23 cellular contexts compared by ENCODE assay signal in the genomic region with DNA sequence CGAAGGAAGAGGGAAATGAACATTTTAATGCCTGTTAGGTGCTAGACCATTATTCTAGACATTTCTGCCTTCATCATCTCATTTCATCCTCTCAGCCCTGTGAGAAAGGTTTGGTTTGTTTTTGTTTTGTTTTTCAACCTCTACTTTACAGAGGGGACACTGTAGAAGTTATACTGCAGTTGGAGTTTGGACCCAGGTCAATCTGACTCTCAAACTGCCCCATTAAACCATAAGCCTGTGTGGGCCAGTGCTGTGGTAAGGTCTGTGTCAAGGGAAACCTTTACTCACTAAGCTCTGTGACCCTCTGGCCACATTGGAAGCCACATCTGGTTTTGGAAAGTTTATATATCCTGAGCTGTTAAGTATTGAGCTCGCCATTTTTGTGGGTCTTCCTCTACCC. TPM values are rescaled to one million over a fixed set of nuclear protein-coding genes. Genes with fewer than 3 reads are reported as not detected.
"Had no signal": no experiment of that assay in that cellular context is flagged by ENCODE, and none has a peak within 500 bp of the region (broad histone marks: within the 10 kb centered on the region; RNA-seq: fewer than 3 reads in every experiment).

No MANE protein-coding gene starts in this region.

- H3K36me3 Mint-ChIP-seq: memory B cell; naive thymus-derived CD4-positive, alpha-beta T cell; stimulated activated naive B cell treated with anti-CD40 and anti-IgM and Interleukin-4, amounts not matched to agents 10 μg/mL and 1 μg/mL and 100 μg/mL, for 72 hours had no signal

- DNase-seq: cortex of kidney; effector memory CD4-positive, alpha-beta T cell; foreskin fibroblast; glutamatergic neuron; islet precursor cell; left ventricle myocardium inferior; lower lobe of right lung; midbrain; naive thymus-derived CD4-positive, alpha-beta T cell; nephron progenitor cell; psoas muscle; retina; stimulated activated CD4-positive, alpha-beta T cell treated with anti-CD3 and anti-CD28 coated beads, Interleukin-2, amount 100 ng/mL, for 24 hours; stimulated activated CD4-positive, alpha-beta T cell treated with anti-CD3 and anti-CD28 coated beads, Interleukin-4, amount 100 ng/mL, for 4 hours; stimulated activated naive B cell treated with anti-CD40 and anti-IgM and Interleukin-4, amounts not matched to agents 10 μg/mL and 1 μg/mL and 100 μg/mL, for 72 hours; upper lobe of left lung had no signal

- H3K9me3 Mint-ChIP-seq: memory B cell; stimulated activated naive B cell treated with anti-CD40 and anti-IgM and Interleukin-4, amounts not matched to agents 10 μg/mL and 1 μg/mL and 100 μg/mL, for 72 hours had no signal

- ATAC-seq: gastroesophageal sphincter; lower lobe of right lung; naive thymus-derived CD4-positive, alpha-beta T cell; psoas muscle; sciatic nerve; stimulated activated naive B cell treated with anti-CD40 and anti-IgM and Interleukin-4, amounts not matched to agents 10 μg/mL and 1 μg/mL and 100 μg/mL, for 72 hours had no signal

- H3K4me3 ChIP-seq: esophagus muscularis mucosa, gastroesophageal sphincter, left ventricle myocardium inferior, lower lobe of right lung, psoas muscle, upper lobe of left lung, vagina had no signal

- H3K4me1 Mint-ChIP-seq: memory B cell; stimulated activated naive B cell treated with anti-CD40 and anti-IgM and Interleukin-4, amounts not matched to agents 10 μg/mL and 1 μg/mL and 100 μg/mL, for 72 hours had no signal

- H3K27me3 ChIP-seq: upper lobe of left lung, vagina had no signal

- FAIRE-seq: endometrium had no signal

- H3K4me1 ChIP-seq: gastroesophageal sphincter, vagina had no signal

- H3K27ac ChIP-seq: epithelial cell of prostate, esophagus muscularis mucosa, gastroesophageal sphincter, left ventricle myocardium inferior, lower lobe of right lung, psoas muscle, upper lobe of left lung, vagina had no signal

- H3K27ac Mint-ChIP-seq: memory B cell; naive thymus-derived CD4-positive, alpha-beta T cell; nephron progenitor cell; stimulated activated naive B cell treated with anti-CD40 and anti-IgM and Interleukin-4, amounts not matched to agents 10 μg/mL and 1 μg/mL and 100 μg/mL, for 72 hours had no signal

- H3K9me3 ChIP-seq: esophagus muscularis mucosa, gastroesophageal sphincter, left ventricle myocardium inferior, lower lobe of right lung, psoas muscle, upper lobe of left lung, vagina had no signal

- H3K36me3 ChIP-seq: left ventricle myocardium inferior, lower lobe of right lung, vagina had no signal

- H3K4me3 Mint-ChIP-seq: memory B cell; naive thymus-derived CD4-positive, alpha-beta T cell; nephron progenitor cell; stimulated activated naive B cell treated with anti-CD40 and anti-IgM and Interleukin-4, amounts not matched to agents 10 μg/mL and 1 μg/mL and 100 μg/mL, for 72 hours had no signal

RNA-seq across cellular contexts. Expression of gene TEAD4, which starts 8.5 kb away (rescaled TPM):
- polyA plus RNA-seq: naive thymus-derived CD4-positive, alpha-beta T cell had no signal
